In the genomic region with DNA sequence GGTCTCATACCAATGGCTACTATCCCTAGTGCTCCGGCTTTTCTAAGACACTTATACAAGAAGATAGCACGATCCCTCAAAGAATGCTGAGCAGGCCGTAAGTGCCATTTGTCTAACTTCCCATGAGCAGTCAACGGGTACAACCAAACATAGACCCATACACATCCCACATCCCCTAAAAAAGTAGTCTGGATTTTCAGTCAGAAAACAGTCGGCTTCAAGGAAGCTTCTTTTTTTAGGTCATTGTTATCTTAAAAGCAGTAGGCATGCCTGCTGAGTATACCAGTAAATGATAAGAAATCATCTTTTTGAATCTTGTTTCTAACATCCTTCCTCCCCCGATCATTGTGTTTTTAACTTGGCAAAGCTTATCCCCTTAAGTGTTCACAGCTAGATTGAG, we compare ENCODE assay signal across 14 cellular contexts.
"Had no signal": no experiment of that assay in that cellular context is flagged by ENCODE, and none has a peak within 500 bp of the region (broad histone marks: within the 10 kb centered on the region; RNA-seq: fewer than 3 reads in every experiment).

No MANE protein-coding gene starts in this region.

- H3K27ac ChIP-seq: ascending aorta, breast epithelium, left ventricle myocardium inferior, ovary had no signal

- DNase-seq: activated CD4-positive, alpha-beta T cell treated with anti-CD3 and anti-CD28 coated beads, Interleukin-2, amount 10 ng/mL, durations not matched to agents 24 days and 14 days; activated CD4-positive, CD25-positive, alpha-beta regulatory T cell; activated CD8-positive, alpha-beta memory T cell treated with anti-CD3 and anti-CD28 coated beads for 24 hours; activated naive CD4-positive, alpha-beta T cell treated with Interleukin-2 at 50 U/mL for 16 hours; kidney; left ventricle myocardium inferior; mesenchymal stem cell; ovary; stimulated activated CD4-positive, alpha-beta T cell treated with anti-CD3 and anti-CD28 coated beads, Interleukin-12 subunit alpha, Interleukin-12 subunit beta, amount 100 ng/mL, for 4 hours; stimulated activated CD4-positive, alpha-beta T cell treated with anti-CD3 and anti-CD28 coated beads, Interleukin-2, amount 100 ng/mL, for 24 hours had no signal

- ATAC-seq: activated T-helper 17 cell treated with anti-CD3 and anti-CD28 coated beads, Interleukin-2, amount 50 U/mL, for 72 hours; esophagus mucosa had no signal

- H3K27me3 ChIP-seq: ascending aorta, breast epithelium, ovary had no signal

- H3K4me3 ChIP-seq: ascending aorta, breast epithelium, left ventricle myocardium inferior, ovary had no signal

- H3K9me3 ChIP-seq: ascending aorta, breast epithelium, ovary had no signal

- H3K36me3 ChIP-seq: ascending aorta, breast epithelium, left ventricle myocardium inferior, ovary had no signal

- H3K4me1 ChIP-seq: ascending aorta, breast epithelium had no signal
